ENCODE assay signal across 8 cellular contexts in the genomic region with DNA sequence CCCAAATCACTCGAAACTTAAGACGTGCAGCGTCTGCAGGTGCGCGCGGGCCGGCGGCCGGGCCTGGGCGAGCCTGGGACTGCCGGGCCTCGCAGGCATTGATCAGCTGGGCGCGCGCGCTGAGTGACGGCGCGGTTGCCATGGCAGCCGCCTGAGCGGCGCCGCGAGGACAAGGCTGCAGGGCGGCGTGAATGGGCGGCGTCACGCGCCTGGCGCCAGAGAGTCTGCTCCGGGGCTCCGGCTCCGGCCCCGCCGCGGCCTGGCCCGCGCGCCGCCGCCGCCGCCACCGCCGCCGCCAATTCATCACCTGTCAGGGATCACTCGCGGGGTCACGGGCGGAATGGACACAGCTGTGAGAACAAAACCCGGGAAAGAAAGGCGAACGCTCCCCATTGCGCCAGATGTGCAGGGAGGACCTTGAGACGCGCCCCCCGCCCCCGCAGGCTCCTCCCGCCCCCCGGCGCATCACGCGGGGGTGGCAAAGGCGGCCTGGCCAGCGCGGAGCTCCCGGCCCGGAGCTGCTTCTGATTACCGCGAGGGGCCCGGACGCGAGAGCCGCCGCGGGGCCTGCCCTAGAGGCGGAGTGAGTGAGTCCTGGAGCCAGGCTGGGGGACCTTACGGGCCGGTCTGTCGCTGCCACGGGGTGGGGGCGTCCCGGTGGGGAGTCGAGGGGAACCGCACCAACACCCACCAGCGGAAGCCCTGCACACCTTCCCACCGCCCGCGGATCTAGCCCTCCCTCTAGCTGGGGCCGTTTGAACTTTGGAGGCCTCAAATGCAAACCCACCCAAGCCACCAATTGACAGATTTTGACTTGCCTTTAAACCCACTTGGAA. TPM values are rescaled to one million over a fixed set of nuclear protein-coding genes. Genes with fewer than 3 reads are reported as not detected.
DNase-seq lines count a peak whose midpoint lies in the region; ATAC-seq and TF ChIP-seq lines count a peak whose summit lies in the region.

No MANE protein-coding gene starts in this region.

- ATAC-seq in HG02884 (IDR thresholded peaks at IDR 0.05; ENCODE audit: unreplicated experiment) (peak; percentile 60), psoas muscle (peak; percentile 80 to 84 (median 82))

- 2 to 6% (median 2%) methylated on average over 37 to 91 of the region's 91 CpGs for WGBS in psoas muscle, 3 donors

- DNase-seq in GM13976 (ENCODE audit: low spot score) (peak; percentile 96), NCI-H1694 (lab: John Stamatoyannopoulos, UW) (peak; percentile 91), T-helper 1 cell (peak; percentile 68 to 93 (median 82)), amygdala (lab: John Stamatoyannopoulos, UW) (peak; percentile 43 to 95 (median 80)), right atrium auricular region (ENCODE audit: low spot score) (peak; percentile 96), psoas muscle (peak; percentile 96), uterus (peak; percentile 85 to 91)

- intact Hi-C loops in psoas muscle (cut with DNase I): no loop called here
- intact Hi-C loops in uterus (cut with DNase I; ENCODE audit: low total_unique reads): no loop called here

- H3K4me1 ChIP-seq in right atrium auricular region (peaks cover 0 to 47% of the 10 kb centered on the region in 2 donors), psoas muscle (peaks cover 26% of the 10 kb centered on the region), uterus (peaks cover 0 to 5% of the 10 kb centered on the region in 2 donors)

- peaks cover 7 to 11% of the 10 kb centered on the region in 2 donors for H3K9me3 ChIP-seq in right atrium auricular region
- peaks cover 3% of the 10 kb centered on the region for H3K9me3 ChIP-seq in psoas muscle
- no peaks in the 10 kb centered on the region for H3K9me3 ChIP-seq in uterus

- TF ChIP-seq CTCF in GM13976 (IDR thresholded peaks at IDR 0.05; ENCODE audit: borderline replicate concordance, control extremely low read depth, extremely low read depth, insufficient read depth, missing control alignments) (no peak), right atrium auricular region (IDR thresholded peaks at IDR 0.05) (peak in 1 of 2 donors; percentile 52), psoas muscle (IDR thresholded peaks at IDR 0.05) (no peak), uterus (IDR thresholded peaks at IDR 0.05) (peak in 3 of 4 experiments; percentile 3 to 22 (median 5))

- in situ Hi-C loops in GM13976 (cut with MboI; ENCODE audit: low sequenced_read_pairs, unreplicated experiment): no loop called here

- TF ChIP-seq POLR2A in uterus (IDR thresholded peaks at IDR 0.05): peak; percentile 43 to 52

- peak overlapping the region; percentile 98 for H3K27ac ChIP-seq in right atrium auricular region
- H3K27ac ChIP-seq in psoas muscle: peak overlapping the region; percentile 93
- H3K27ac ChIP-seq in uterus: peak overlapping the region; percentile 91 to 94

- H3K27me3 ChIP-seq in right atrium auricular region: no peaks in the 10 kb centered on the region
- H3K27me3 ChIP-seq in psoas muscle (ENCODE audit: insufficient read depth in 3 of 3, low read length in 2 of 3): no peaks in the 10 kb centered on the region
- H3K27me3 ChIP-seq in uterus: no peaks in the 10 kb centered on the region

- no peaks in the 10 kb centered on the region for H3K36me3 ChIP-seq in right atrium auricular region
- no peaks in the 10 kb centered on the region for H3K36me3 ChIP-seq in psoas muscle (ENCODE audit: insufficient read depth in 1 of 2, low read depth in 1 of 2)
- H3K36me3 ChIP-seq in uterus: no peaks in the 10 kb centered on the region

- peak overlapping the region; percentile 44 to 65 for H3K4me3 ChIP-seq in right atrium auricular region
- peak overlapping the region; percentile 67 for H3K4me3 ChIP-seq in psoas muscle
- H3K4me3 ChIP-seq in uterus: peak overlapping the region; percentile 37 to 49

RNA-seq across cellular contexts. Expression of gene ID2, which starts 2.9 kb away (rescaled TPM):
- total RNA-seq in right atrium auricular region (100 to 1,000 TPM; 213 to 421 TPM), psoas muscle (10 to 100 TPM in 2 of 4 donors, 1 to 10 TPM in 2; 4.1 to 15.4 (median 11.8) TPM), uterus (100 to 1,000 TPM in 2 of 4 donors, 10 to 100 TPM in 2; 36.9 to 341 (median 176) TPM)
- polyA plus RNA-seq in psoas muscle: 10 to 100 TPM in 2 of 3 donors, 1 to 10 TPM in 1; 7.7 to 33.0 (median 19.5) TPM

Comparison
In these comparisons a context has a peak if more than half of its experiments do, and no peak if none do; other contexts are left out.
1. Peak in every context shown above with its lines: DNase-seq, ATAC-seq, H3K4me3 ChIP-seq and H3K27ac ChIP-seq.
2. CTCF ChIP-seq: peak in uterus (3 of 4); none in GM13976 (single experiment) and psoas muscle (single experiment).